8 cellular contexts compared by ENCODE assay signal in genomic region chr1:243598433-243598832, GRCh38.
DNase-seq lines count a peak whose midpoint lies in the region; ATAC-seq and TF ChIP-seq lines count a peak whose summit lies in the region.

No MANE protein-coding gene starts in this region.

- no peak overlapping the region for H3K4me3 ChIP-seq in AG10803 (ENCODE audit: low read length)
- H3K4me3 ChIP-seq in SK-N-SH (ENCODE audit: low read depth in 2 of 2, low read length in 1 of 2), result no peak overlapping the region
- H3K4me3 ChIP-seq in fibroblast of lung (replicated peaks in 1 of 4; ENCODE audit: control extremely low read depth in 1 of 4, insufficient read depth in 1 of 4, low read depth in 3 of 4, low read length in 4 of 4), result no peak overlapping the region
- no peak overlapping the region for H3K4me3 ChIP-seq in dorsolateral prefrontal cortex
- H3K4me3 ChIP-seq in OCI-LY7 (ENCODE audit: low read depth, low read length, poor library complexity, severe bottlenecking), result no peak overlapping the region

- H3K9me3 ChIP-seq in SK-N-SH (peaks cover 9% of the 10 kb centered on the region; the same call in 1 of the 2 replicates), fibroblast of lung (ENCODE audit: control insufficient read depth, insufficient read depth, low read depth, low read length) (no peaks in the 10 kb centered on the region), OCI-LY7 (ENCODE audit: low read length) (no peaks in the 10 kb centered on the region)

- H3K27me3 ChIP-seq in SK-N-SH (ENCODE audit: insufficient read depth) (no peaks in the 10 kb centered on the region), fibroblast of lung (ENCODE audit: control insufficient read depth, insufficient read depth, low read length) (no peaks in the 10 kb centered on the region), dorsolateral prefrontal cortex (no peaks in the 10 kb centered on the region)

- no peak overlapping the region for H3K4me2 ChIP-seq in SK-N-SH
- H3K4me2 ChIP-seq in fibroblast of lung (ENCODE audit: extremely low read depth, insufficient read depth, low read length), result peak overlapping the region; percentile 19
- no peak overlapping the region for H3K4me2 ChIP-seq in OCI-LY7 (ENCODE audit: low read length)

- H4K20me1 ChIP-seq in SK-N-SH (ENCODE audit: insufficient read depth), result no peaks in the 10 kb centered on the region
- no peaks in the 10 kb centered on the region for H4K20me1 ChIP-seq in fibroblast of lung (ENCODE audit: control insufficient read depth, extremely low read depth, insufficient read depth, low read length)
- H4K20me1 ChIP-seq in OCI-LY7 (ENCODE audit: insufficient read depth, low read length), result no peaks in the 10 kb centered on the region

- peak; percentile 62 for DNase-seq in AG10803 (ENCODE audit: low read depth)
- no peak for DNase-seq in SK-N-SH
- peak; percentile 65 to 94 for DNase-seq in fibroblast of lung (ENCODE audit: low read depth in 2 of 2)
- DNase-seq in dorsolateral prefrontal cortex, result no peak
- no peak for DNase-seq in OCI-LY7 (ENCODE audit: low spot score)
- DNase-seq in COLO668 (lab: John Stamatoyannopoulos, UW; ENCODE audit: unreplicated experiment), result no peak
- DNase-seq in NCI-H1930 (lab: John Stamatoyannopoulos, UW), result no peak

- BruUV-seq in OCI-LY7 (replicated peaks; lab: Mats Ljungman, UMichigan), result no TSS peak

- H3K36me3 ChIP-seq in SK-N-SH (replicated peaks in 1 of 2; ENCODE audit: control insufficient read depth in 1 of 2, insufficient read depth in 2 of 2, low read length in 1 of 2) (peaks cover 17 to 30% of the 10 kb centered on the region in 2 experiments), fibroblast of lung (ENCODE audit: control insufficient read depth, insufficient read depth, low read length) (no peaks in the 10 kb centered on the region), OCI-LY7 (ENCODE audit: insufficient read depth, low read length) (no peaks in the 10 kb centered on the region)

- CTCF ChIA-PET in SK-N-SH (lab: Yijun Ruan, JAX), result no interaction called here
- CTCF ChIA-PET in OCI-LY7 (lab: Charles Lee; ENCODE audit: unreplicated experiment), result no interaction called here

- peak; percentile 50 for ATAC-seq in GM21717 (IDR thresholded peaks at IDR 0.05; ENCODE audit: unreplicated experiment)

- H3K9me2 ChIP-seq in SK-N-SH, result no peaks in the 10 kb centered on the region
- no peaks in the 10 kb centered on the region for H3K9me2 ChIP-seq in OCI-LY7 (ENCODE audit: insufficient read depth, low read length)

- H3K27ac ChIP-seq in SK-N-SH (ENCODE audit: low read depth in 2 of 2, low read length in 1 of 2) (peak overlapping the region in 1 of 2 experiments; percentile 89; a peak in 2 of 4 replicates), fibroblast of lung (ENCODE audit: insufficient read depth, low read length) (peak overlapping the region; percentile 16), dorsolateral prefrontal cortex (no peak overlapping the region), OCI-LY7 (ENCODE audit: low read depth, low read length, poor library complexity, severe bottlenecking) (no peak overlapping the region)

- TF ChIP-seq EP300 in SK-N-SH (IDR thresholded peaks at IDR 0.05; ENCODE audit: borderline replicate concordance in 1 of 2, low read depth in 1 of 2, low read length in 1 of 2), result no peak

- H3K9ac ChIP-seq in SK-N-SH (peak overlapping the region; percentile 11; the same call in 1 of the 2 replicates), fibroblast of lung (ENCODE audit: insufficient read depth, low read length) (no peak overlapping the region)

- 18% methylated on average over 2 of the region's 2 CpGs for WGBS in SK-N-SH (ENCODE audit: low lambda C conversion rate)

- TF ChIP-seq RAD21 in SK-N-SH (IDR thresholded peaks at IDR 0.05; ENCODE audit: low read length), result no peak

- peaks cover 12% of the 10 kb centered on the region; the same call in 1 of the 2 replicates for H3K79me2 ChIP-seq in SK-N-SH (ENCODE audit: insufficient read depth)
- no peaks in the 10 kb centered on the region for H3K79me2 ChIP-seq in fibroblast of lung (ENCODE audit: control insufficient read depth, insufficient read depth, low read length)
- no peaks in the 10 kb centered on the region for H3K79me2 ChIP-seq in OCI-LY7 (ENCODE audit: insufficient read depth, low read depth, low read length)

- H3F3A ChIP-seq in SK-N-SH (replicated peaks; ENCODE audit: insufficient read depth), result peaks cover 50% of the 10 kb centered on the region

- peaks cover 7 to 10% of the 10 kb centered on the region in 2 experiments; a peak in 3 of 4 replicates for H3K4me1 ChIP-seq in SK-N-SH (ENCODE audit: control insufficient read depth in 1 of 2, insufficient read depth in 2 of 2, low read depth in 1 of 2, low read length in 1 of 2)
- peaks cover 4% of the 10 kb centered on the region for H3K4me1 ChIP-seq in fibroblast of lung (ENCODE audit: control insufficient read depth, extremely low read depth, insufficient read depth, low read length)
- no peaks in the 10 kb centered on the region for H3K4me1 ChIP-seq in OCI-LY7 (ENCODE audit: insufficient read depth, low read length, poor library complexity, severe bottlenecking)

- intact Hi-C loops in dorsolateral prefrontal cortex (cut with DNase I), result no loop called here
- intact Hi-C loops in OCI-LY7 (cut with micrococcal nuclease; ENCODE audit: unreplicated experiment), result no loop called here

- POLR2A ChIA-PET in SK-N-SH (lab: Yijun Ruan, JAX), result no interaction called here
- POLR2A ChIA-PET in OCI-LY7 (lab: Charles Lee), result interaction anchor here (0.7 to 2.3 kb wide), 2 partner anchors 10 to 12 kb away, joined by 6 read pairs; no protein-coding TSS in a partner anchor

- TF ChIP-seq CTCF in AG10803 (conservative IDR thresholded peaks at IDR 0.05; ENCODE audit: low read length) (no peak), SK-N-SH (IDR thresholded peaks at IDR 0.05) (no peak), fibroblast of lung (conservative IDR thresholded peaks at IDR 0.05 in 1 of 2, IDR thresholded peaks at IDR 0.05 in 1 of 2; ENCODE audit: low read depth in 1 of 2, low read length in 2 of 2) (no peak), dorsolateral prefrontal cortex (IDR thresholded peaks at IDR 0.05 in 54 of 56, conservative IDR thresholded peaks at IDR 0.05 in 2 of 56; ENCODE audit: low read depth in 1 of 56, partially characterized antibody in 56 of 56) (no peak), OCI-LY7 (conservative IDR thresholded peaks at IDR 0.05; ENCODE audit: low read length) (no peak)

- H2AFZ ChIP-seq in SK-N-SH (ENCODE audit: low read depth) (no peak overlapping the region), fibroblast of lung (ENCODE audit: low read length) (no peak overlapping the region), OCI-LY7 (ENCODE audit: low read length) (no peak overlapping the region)

TF ChIP-seq in SK-N-SH, 30 proteins besides CTCF, POLR2A, EP300 and RAD21:
- TF ChIP-seq FOSL2 (IDR thresholded peaks at IDR 0.05; ENCODE audit: borderline replicate concordance, low read depth) (no peak), TCF12 (IDR thresholded peaks at IDR 0.05) (peak; percentile 27; the same call in 1 of the 2 replicates)

Comparison
In these comparisons a context has a peak if more than half of its experiments do, and no peak if none do; other contexts are left out.
1. DNase-seq: peak in AG10803 (single experiment) and fibroblast of lung (2 of 2); none in SK-N-SH (single experiment), dorsolateral prefrontal cortex (0 of 10), OCI-LY7 (single experiment), COLO668 (single experiment) and NCI-H1930 (0 of 2).